Comparison of ENCODE assay signal across 24 cellular contexts in genomic region chr9:95109456-95109855, GRCh38.
DNase-seq lines count a peak whose midpoint lies in the region; ATAC-seq and TF ChIP-seq lines count a peak whose summit lies in the region.
"Had no signal": no experiment of that assay in that cellular context is flagged by ENCODE, and none has a peak within 500 bp of the region (broad histone marks: within the 10 kb centered on the region; RNA-seq: fewer than 3 reads in every experiment).

No MANE protein-coding gene starts in this region.

- DNase-seq in T-helper 17 cell: no peak
- DNase-seq in esophagus muscularis mucosa (ENCODE audit: extremely low spot score): no peak
- DNase-seq in neural progenitor cell (ENCODE audit: low spot score): no peak
- DNase-seq in tibial artery: peak in 1 of 2 donors; percentile 41
- no peak for DNase-seq in central memory CD4-positive, alpha-beta T cell
- no peak for DNase-seq in stimulated activated naive CD4-positive, alpha-beta T cell (lab: John Stamatoyannopoulos, UW)
- DNase-seq: CD4-positive, alpha-beta T cell; DMS53; GOT3; HFFc6; MM.1S; NCI-H2029; NCI-H446; NCI-H524 treated with DMSO at 0.1 percent for 48 hours; NCI-H82; PC-9; Right ventricle myocardium superior had no signal

- no peaks in the 10 kb centered on the region for H3F3A ChIP-seq in neural progenitor cell (ENCODE audit: low read depth)

- no peaks in the 10 kb centered on the region for H3K9me3 Mint-ChIP-seq in neural progenitor cell
- H3K9me3 Mint-ChIP-seq: CD4-positive, alpha-beta T cell; HFFc6; IgD-negative memory B cell had no signal

- no peak overlapping the region for H3K9ac ChIP-seq in neural progenitor cell
- H3K9ac ChIP-seq: BLaER1, KMS-11 had no signal

- H3K27ac Mint-ChIP-seq in T-helper 17 cell: peak overlapping the region; percentile 62
- H3K27ac Mint-ChIP-seq in neural progenitor cell: peak overlapping the region; percentile 7
- H3K27ac Mint-ChIP-seq: CD4-positive, alpha-beta T cell; HFFc6; IgD-negative memory B cell had no signal

- H2AFZ ChIP-seq in neural progenitor cell (replicated peaks): no peak overlapping the region
- H2AFZ ChIP-seq: PC-9 had no signal

- H3K4me3 Mint-ChIP-seq in T-helper 17 cell (no peak overlapping the region), neural progenitor cell (no peak overlapping the region)
- H3K4me3 Mint-ChIP-seq: CD4-positive, alpha-beta T cell; HFFc6; IgD-negative memory B cell had no signal

- H3K4me1 Mint-ChIP-seq in T-helper 17 cell: no peaks in the 10 kb centered on the region
- peaks cover 17% of the 10 kb centered on the region for H3K4me1 Mint-ChIP-seq in neural progenitor cell
- H3K4me1 Mint-ChIP-seq: IgD-negative memory B cell had no signal

- no peaks in the 10 kb centered on the region for H4K20me1 ChIP-seq in neural progenitor cell (ENCODE audit: low read depth)
- H4K20me1 ChIP-seq: BLaER1 had no signal

- no peaks in the 10 kb centered on the region for H3K27me3 Mint-ChIP-seq in T-helper 17 cell
- peaks cover 2% of the 10 kb centered on the region for H3K27me3 Mint-ChIP-seq in neural progenitor cell (ENCODE audit: insufficient read depth, low read depth)
- H3K27me3 Mint-ChIP-seq: CD4-positive, alpha-beta T cell; IgD-negative memory B cell had no signal

- no peaks in the 10 kb centered on the region for H3K36me3 Mint-ChIP-seq in T-helper 17 cell (ENCODE audit: low read depth)
- peaks cover 21% of the 10 kb centered on the region for H3K36me3 Mint-ChIP-seq in neural progenitor cell

- intact Hi-C loops in esophagus muscularis mucosa (cut with DNase I): no loop called here
- intact Hi-C loops in tibial artery (cut with DNase I; ENCODE audit: low total_unique reads): no loop called here

- H3K27me3 ChIP-seq in esophagus muscularis mucosa: no peaks in the 10 kb centered on the region
- H3K27me3 ChIP-seq in neural progenitor cell: no peaks in the 10 kb centered on the region
- no peaks in the 10 kb centered on the region for H3K27me3 ChIP-seq in tibial artery
- H3K27me3 ChIP-seq: BLaER1, SJSA1 had no signal

- peaks cover 22 to 51% (median 39%) of the 10 kb centered on the region in 4 donors for H3K4me1 ChIP-seq in esophagus muscularis mucosa
- H3K4me1 ChIP-seq in neural progenitor cell: no peaks in the 10 kb centered on the region
- peaks cover 0 to 48% (median 28%) of the 10 kb centered on the region in 4 donors for H3K4me1 ChIP-seq in tibial artery
- H3K4me1 ChIP-seq: HAP-1 had no signal

- no peak for TF ChIP-seq CTCF in esophagus muscularis mucosa (IDR thresholded peaks at IDR 0.05)
- no peak for TF ChIP-seq CTCF in neural progenitor cell (IDR thresholded peaks at IDR 0.05)
- no peak for TF ChIP-seq CTCF in tibial artery (IDR thresholded peaks at IDR 0.05)

- H3K4me3 ChIP-seq in esophagus muscularis mucosa (no peak overlapping the region), neural progenitor cell (no peak overlapping the region), tibial artery (no peak overlapping the region)
- H3K4me3 ChIP-seq: BLaER1, HAP-1, PC-9, SJSA1 had no signal

- no peak for TF ChIP-seq EP300 in esophagus muscularis mucosa (IDR thresholded peaks at IDR 0.05)

- ATAC-seq in T-helper 17 cell (no peak), GM19328 (IDR thresholded peaks at IDR 0.05; ENCODE audit: unreplicated experiment) (no peak), HG03342 (IDR thresholded peaks at IDR 0.05; ENCODE audit: unreplicated experiment) (no peak)

- H3K9me3 ChIP-seq in T-helper 17 cell (ENCODE audit: control insufficient read depth, low read length, poor library complexity, severe bottlenecking) (no peaks in the 10 kb centered on the region), esophagus muscularis mucosa (no peaks in the 10 kb centered on the region), neural progenitor cell (ENCODE audit: low read depth) (no peaks in the 10 kb centered on the region), tibial artery (no peaks in the 10 kb centered on the region)
- H3K9me3 ChIP-seq: BLaER1, HAP-1, SJSA1 had no signal

- H3K27ac ChIP-seq in esophagus muscularis mucosa (replicated peaks in 1 of 4) (peak overlapping the region in 3 of 4 donors; percentile 23 to 73 (median 28)), neural progenitor cell (no peak overlapping the region), tibial artery (peak overlapping the region; percentile 3 to 14)
- H3K27ac ChIP-seq: BLaER1, KMS-11, PC-9, SJSA1 had no signal

- TF ChIP-seq POLR2A in esophagus muscularis mucosa (IDR thresholded peaks at IDR 0.05; ENCODE audit: low read depth): no peak

- WGBS in esophagus muscularis mucosa: 89% methylated on average over 8 of the region's 8 CpGs

- no peak overlapping the region for H3K4me2 ChIP-seq in neural progenitor cell
- H3K4me2 ChIP-seq: BLaER1, KMS-11, PC-9 had no signal

- H3K79me2 ChIP-seq in neural progenitor cell (ENCODE audit: low read depth): no peaks in the 10 kb centered on the region

- peaks cover 11 to 61% (median 48%) of the 10 kb centered on the region in 4 donors for H3K36me3 ChIP-seq in esophagus muscularis mucosa
- H3K36me3 ChIP-seq in neural progenitor cell: no peaks in the 10 kb centered on the region
- H3K36me3 ChIP-seq in tibial artery: peaks cover 32 to 71% (median 46%) of the 10 kb centered on the region in 3 donors
